Comparison of ENCODE assay signal across 8 cellular contexts in genomic region chr2:69013837-69014796, GRCh38. TPM values are rescaled to one million over a fixed set of nuclear protein-coding genes. Genes with fewer than 3 reads are reported as not detected.
DNase-seq lines count a peak whose midpoint lies in the region; ATAC-seq, FAIRE-seq and TF ChIP-seq lines count a peak whose summit lies in the region.

No MANE protein-coding gene starts in this region.

- no peaks in the 10 kb centered on the region for H3K9me3 ChIP-seq in A549
- H3K9me3 ChIP-seq in HEK293 (ENCODE audit: control insufficient read depth, insufficient read depth, low read depth, low read length), result no peaks in the 10 kb centered on the region

- TF ChIP-seq POLR2A in A549 (IDR thresholded peaks at IDR 0.05; ENCODE audit: low read length), result no peak

- no peaks in the 10 kb centered on the region for H3K36me3 Mint-ChIP-seq in activated naive CD8-positive, alpha-beta T cell
- H3K36me3 Mint-ChIP-seq in stimulated activated naive B cell treated with anti-CD40 and anti-IgM and Interleukin-4, amounts not matched to agents 10 μg/mL and 1 μg/mL and 100 μg/mL, for 72 hours, result peaks cover 2 to 3% of the 10 kb centered on the region in 2 donors

- no peak for TF ChIP-seq EP300 in A549 (IDR thresholded peaks at IDR 0.05)

- H3K9me3 Mint-ChIP-seq in activated naive CD8-positive, alpha-beta T cell (ENCODE audit: low read depth), result no peaks in the 10 kb centered on the region
- no peaks in the 10 kb centered on the region for H3K9me3 Mint-ChIP-seq in stimulated activated naive B cell treated with anti-CD40 and anti-IgM and Interleukin-4, amounts not matched to agents 10 μg/mL and 1 μg/mL and 100 μg/mL, for 72 hours

- H3K4me1 Mint-ChIP-seq in activated naive CD8-positive, alpha-beta T cell (ENCODE audit: low read depth), result peaks cover 12% of the 10 kb centered on the region
- peaks cover 10 to 29% of the 10 kb centered on the region in 2 donors for H3K4me1 Mint-ChIP-seq in stimulated activated naive B cell treated with anti-CD40 and anti-IgM and Interleukin-4, amounts not matched to agents 10 μg/mL and 1 μg/mL and 100 μg/mL, for 72 hours

- H3K27ac Mint-ChIP-seq in activated naive CD8-positive, alpha-beta T cell, result no peak overlapping the region
- no peak overlapping the region for H3K27ac Mint-ChIP-seq in stimulated activated naive B cell treated with anti-CD40 and anti-IgM and Interleukin-4, amounts not matched to agents 10 μg/mL and 1 μg/mL and 100 μg/mL, for 72 hours

- peak overlapping the region; percentile 87 for H3K4me3 Mint-ChIP-seq in activated naive CD8-positive, alpha-beta T cell
- H3K4me3 Mint-ChIP-seq in stimulated activated naive B cell treated with anti-CD40 and anti-IgM and Interleukin-4, amounts not matched to agents 10 μg/mL and 1 μg/mL and 100 μg/mL, for 72 hours, result peak overlapping the region; percentile 83 to 84

- H3K27ac ChIP-seq in A549 (peak overlapping the region; percentile 90 to 95), HEK293 (ENCODE audit: extremely low read depth, low read depth, low read length) (peak overlapping the region; percentile 70; the same call in 1 of the 2 replicates)

- H3K4me3 ChIP-seq in A549, result peak overlapping the region; percentile 85
- H3K4me3 ChIP-seq in HEK293 (ENCODE audit: low read depth, low read length), result peak overlapping the region; percentile 92

- DNase-seq in A549 (ENCODE audit: low read depth in 1 of 2, low spot score in 1 of 2) (peak in 1 of 2 experiments; percentile 67), iris pigment epithelial cell (ENCODE audit: low read depth) (peak; percentile 42), RCC 7860 (ENCODE audit: low spot score) (no peak)
- DNase-seq in stimulated activated naive B cell treated with anti-CD40 and anti-IgM and Interleukin-4, amounts not matched to agents 10 μg/mL and 1 μg/mL and 100 μg/mL, for 72 hours, result no peak

- under 1% methylated on average over 20 of the region's 20 CpGs for WGBS in A549 (ENCODE audit: missing lambda C conversion rate)

- H3K36me3 ChIP-seq in HEK293 (ENCODE audit: control insufficient read depth in 2 of 2, insufficient read depth in 1 of 2, low read length in 2 of 2), result no peaks in the 10 kb centered on the region

- H3K27me3 Mint-ChIP-seq in activated naive CD8-positive, alpha-beta T cell, result peaks cover 36% of the 10 kb centered on the region
- peaks cover 38 to 57% of the 10 kb centered on the region in 2 donors for H3K27me3 Mint-ChIP-seq in stimulated activated naive B cell treated with anti-CD40 and anti-IgM and Interleukin-4, amounts not matched to agents 10 μg/mL and 1 μg/mL and 100 μg/mL, for 72 hours

- H3K4me1 ChIP-seq in A549 (peaks cover 51% of the 10 kb centered on the region), HEK293 (ENCODE audit: control insufficient read depth, insufficient read depth, low read length) (no peaks in the 10 kb centered on the region)

- peak; percentile 26 to 27; a peak in 4 of 6 replicates for ATAC-seq in A549
- peak in 1 of 2 donors; percentile 49 for ATAC-seq in stimulated activated naive B cell treated with anti-CD40 and anti-IgM and Interleukin-4, amounts not matched to agents 10 μg/mL and 1 μg/mL and 100 μg/mL, for 72 hours (replicated peaks)
- no peak for ATAC-seq in HG03378 (IDR thresholded peaks at IDR 0.05; ENCODE audit: unreplicated experiment)
- ATAC-seq in HG02798 (IDR thresholded peaks at IDR 0.05; ENCODE audit: poor library complexity, unreplicated experiment), result no peak

- CTCF ChIA-PET in A549 (lab: Yijun Ruan, JAX) (interaction anchor here (0.7 to 5.2 kb wide), 6 partner anchors 10 to 551 kb away, joined by 3 to 38 read pairs (median 4); no protein-coding TSS in a partner anchor), HEK293 (lab: Yijun Ruan, JAX) (interaction anchor here (0.6 to 1.7 kb wide), 7 partner anchors 71 to 1179 kb away, joined by 3 to 20 read pairs (median 3); no protein-coding TSS in a partner anchor)

- FAIRE-seq in A549 (lab: Jason Lieb, UNC) (no peak), RCC 7860 (lab: Jason Lieb, UNC) (no peak)

- peak overlapping the region; percentile 81 for H3K4me2 ChIP-seq in A549

- POLR2A ChIA-PET in A549 (lab: Yijun Ruan, JAX) (interaction anchor here (0.7 to 2.4 kb wide), 4 partner anchors 68 to 292 kb away, joined by 3 to 12 read pairs (median 4); no protein-coding TSS in a partner anchor), HEK293 (lab: Yijun Ruan, JAX) (interaction anchor here (0.6 to 0.7 kb wide), 2 partner anchors 62 to 71 kb away, joined by 3 read pairs; no protein-coding TSS in a partner anchor)

- no peak; a peak in 1 of 5 replicates for TF ChIP-seq RAD21 in A549 (conservative IDR thresholded peaks at IDR 0.05 in 1 of 2, IDR thresholded peaks at IDR 0.05 in 1 of 2)

- no peak for TF ChIP-seq CTCF in A549 (IDR thresholded peaks at IDR 0.05)
- no peak for TF ChIP-seq CTCF in HEK293 (tag by site-specific recombination; IDR thresholded peaks at IDR 0.05)

TF ChIP-seq in A549, 52 proteins besides CTCF, POLR2A, EP300 and RAD21 (continues in another document):
- peak; percentile 15; the same call in 1 of the 2 replicates for TF ChIP-seq HOXB13 (CRISPR knock-in tag; IDR thresholded peaks at IDR 0.05; ENCODE audit: low read depth)
- 0 out of 2 replicates have a peak, but pooled peaks have one; percentile 41 for TF ChIP-seq FOSB (CRISPR knock-in tag; IDR thresholded peaks at IDR 0.05)
- TF ChIP-seq HDAC2 (IDR thresholded peaks at IDR 0.05), result no peak
- peak; percentile 26; the same call in 1 of the 2 replicates for TF ChIP-seq KDM5A (IDR thresholded peaks at IDR 0.05)
- no peak for TF ChIP-seq ESRRA (IDR thresholded peaks at IDR 0.05; ENCODE audit: borderline replicate concordance, low read length)
- TF ChIP-seq NFE2L2 (conservative IDR thresholded peaks at IDR 0.05; ENCODE audit: low read length), result no peak
- peak in 1 of 2 experiments; percentile 10; a peak in 1 of 4 replicates for TF ChIP-seq CEBPB (IDR thresholded peaks at IDR 0.05)
- no peak for TF ChIP-seq KDM1A (IDR thresholded peaks at IDR 0.05; ENCODE audit: low read depth)
- TF ChIP-seq RFX5 (IDR thresholded peaks at IDR 0.05), result no peak
- TF ChIP-seq HMGXB4 (CRISPR knock-in tag; IDR thresholded peaks at IDR 0.05; ENCODE audit: borderline replicate concordance), result no peak
- no peak for TF ChIP-seq CHD2 (IDR thresholded peaks at IDR 0.05; ENCODE audit: low read length, partially characterized antibody)
- no peak for TF ChIP-seq SMC3 (IDR thresholded peaks at IDR 0.05)

TF ChIP-seq in HEK293, 187 proteins besides CTCF, POLR2A, EP300 and RAD21:
- TF ChIP-seq ZNF449 (tag by site-specific recombination; IDR thresholded peaks at IDR 0.05) (no peak), ZNF624 (tag by site-specific recombination; IDR thresholded peaks at IDR 0.05) (no peak), ZBTB10 (tag by site-specific recombination; IDR thresholded peaks at IDR 0.05) (no peak), ZNF555 (tag by site-specific recombination; conservative IDR thresholded peaks at IDR 0.05) (no peak), ZNF341 (tag by site-specific recombination; IDR thresholded peaks at IDR 0.05; ENCODE audit: low read depth) (peak; percentile 35), ZNF292 (tag by site-specific recombination; IDR thresholded peaks at IDR 0.05; ENCODE audit: borderline replicate concordance, low read depth) (no peak), EGR2 (tag by site-specific recombination; IDR thresholded peaks at IDR 0.05; ENCODE audit: low read depth) (0 out of 2 replicates have a peak, but pooled peaks have one; percentile 20)

RNA-seq across cellular contexts. Expression of gene ANTXR1, which starts 1.1 kb away (rescaled TPM):
- polyA plus RNA-seq in A549 (2011; rRNA removed) (150 and 161 TPM in 2 replicates), A549 (2017; fragmentation: RNase III; extraction: RNeasy Plus Mini Kit Qiagen cat#74134 plus additional on column Dnase treatment) (192 to 194 TPM (median 192 TPM) in 3 replicates)
- 122 and 157 TPM in 2 replicates for polyA plus RNA-seq in A549 (2012; cell fraction: cytosol; rRNA removed)
- 116 and 163 TPM in 2 replicates for polyA plus RNA-seq in A549 (2012; cell fraction: nucleus; rRNA removed)
- polyA minus RNA-seq in A549 (2011; rRNA and poly(A)+ RNA removed), result 99.9 and 120 TPM in 2 replicates

RNA-seq across cellular contexts. Expression of gene GKN1, which starts 39.7 kb away (rescaled TPM):
- polyA plus RNA-seq in A549 (2011; rRNA removed), result 0.35 and 0.57 TPM in 2 replicates
- polyA plus RNA-seq in A549 (2012; cell fraction: cytosol; rRNA removed), result 0.52 and 0.81 TPM in 2 replicates
- 0.36 and 0.49 TPM in 2 replicates for polyA plus RNA-seq in A549 (2012; cell fraction: nucleus; rRNA removed)
- 0.45 to 0.90 TPM (median 0.45 TPM) in 3 replicates for polyA plus RNA-seq in A549 (2017; fragmentation: RNase III; extraction: RNeasy Plus Mini Kit Qiagen cat#74134 plus additional on column Dnase treatment)
- polyA minus RNA-seq in A549 (2011; rRNA and poly(A)+ RNA removed), result not detected in 2 replicates

Comparison
In these comparisons a context has a peak if more than half of its experiments do, and no peak if none do; other contexts are left out.
1. ATAC-seq: peak in A549 (2 of 2); none in HG03378 (single experiment) and HG02798 (single experiment).